In genomic region chr19:40607898-40608621, GRCh38 we compare ENCODE assay signal across 18 cellular contexts. TPM values are rescaled to one million over a fixed set of nuclear protein-coding genes. Genes with fewer than 3 reads are reported as not detected.
A peak's percentile ranks its signal among the peaks of the same experiment; 100 is the strongest.
DNase-seq lines count a peak whose midpoint lies in the region; ATAC-seq, FAIRE-seq and TF ChIP-seq lines count a peak whose summit lies in the region.
"Had no signal": no experiment of that assay in that cellular context is flagged by ENCODE, and none has a peak within 500 bp of the region (broad histone marks: within the 10 kb centered on the region; RNA-seq: fewer than 3 reads in every experiment).

No MANE protein-coding gene starts in this region.

- CTCF ChIA-PET in HCT116 (lab: Charles Lee) (interaction anchor here (1.5 kb wide), 1 partner anchor 27 kb away, joined by 5 read pairs; no protein-coding TSS in a partner anchor), HepG2 (lab: Yijun Ruan, JAX; ENCODE audit: low intra/inter-chr PET ratio, low total read pairs) (no interaction called here)

- intact Hi-C loops in HCT116 (cut with micrococcal nuclease) = loop anchor here (10.0 kb wide), 1 partner anchor 463 kb away; no protein-coding TSS in a partner anchor
- intact Hi-C loops in HepG2 (cut with micrococcal nuclease; ENCODE audit: unreplicated experiment) = no loop called here

- no peak for TF ChIP-seq RAD21 in HCT116 (IDR thresholded peaks at IDR 0.05; ENCODE audit: low read depth)
- TF ChIP-seq RAD21 in HepG2 (CRISPR knock-in tag; IDR thresholded peaks at IDR 0.05) = no peak

- no peaks in the 10 kb centered on the region for H3K9me3 Mint-ChIP-seq in CD4-positive, CD25-positive, alpha-beta regulatory T cell
- peaks cover 0 to 4% (median 0%) of the 10 kb centered on the region in 5 experiments for H3K9me3 Mint-ChIP-seq in brain
- no peaks in the 10 kb centered on the region for H3K9me3 Mint-ChIP-seq in natural killer cell treated with Interleukin-12 subunit alpha and Interleukin-12 subunit beta and Interleukin-15 and Interleukin-18, amount 100 ng/mL, for 72 hours

- no peak for DNase-seq in CD4-positive, CD25-positive, alpha-beta regulatory T cell
- DNase-seq in HCT116 (ENCODE audit: low read depth, low spot score) (no peak), HepG2 (ENCODE audit: low spot score) (no peak)
- DNase-seq in natural killer cell treated with Interleukin-12 subunit alpha and Interleukin-12 subunit beta and Interleukin-15 and Interleukin-18, amount 100 ng/mL, for 72 hours (ENCODE audit: low spot score) = no peak
- DNase-seq: activated CD8-positive, alpha-beta memory T cell treated with anti-CD3 and anti-CD28 coated beads for 24 hours; amniotic stem cell; effector CD8-positive, alpha-beta T cell; EL; foreskin melanocyte; midbrain; NCI-H1417; NCI-H524; retina had no signal

- no peaks in the 10 kb centered on the region for H4K20me1 ChIP-seq in HCT116 (ENCODE audit: insufficient read depth)
- no peaks in the 10 kb centered on the region for H4K20me1 ChIP-seq in HepG2 (ENCODE audit: insufficient read depth, low read length)

- FAIRE-seq in HepG2 (lab: Jason Lieb, UNC) = no peak
- FAIRE-seq: GM12892 had no signal

- peak overlapping the region in 2 of 3 donors; percentile 14 to 93 for H3K27ac Mint-ChIP-seq in CD4-positive, CD25-positive, alpha-beta regulatory T cell
- peak overlapping the region in 3 of 5 experiments; percentile 1 to 43 (median 15) for H3K27ac Mint-ChIP-seq in brain
- peak overlapping the region; percentile 46 to 68 for H3K27ac Mint-ChIP-seq in natural killer cell treated with Interleukin-12 subunit alpha and Interleukin-12 subunit beta and Interleukin-15 and Interleukin-18, amount 100 ng/mL, for 72 hours

- peak overlapping the region; percentile 55 to 91 (median 76) for H3K4me3 Mint-ChIP-seq in CD4-positive, CD25-positive, alpha-beta regulatory T cell
- H3K4me3 Mint-ChIP-seq in brain = peak overlapping the region in 1 of 5 experiments; percentile 7
- H3K4me3 Mint-ChIP-seq in natural killer cell treated with Interleukin-12 subunit alpha and Interleukin-12 subunit beta and Interleukin-15 and Interleukin-18, amount 100 ng/mL, for 72 hours = peak overlapping the region; percentile 74

- TF ChIP-seq POLR2A in HCT116 (IDR thresholded peaks at IDR 0.05; ENCODE audit: borderline replicate concordance, extremely low read depth, insufficient read depth, insufficient read length) (no peak), HepG2 (IDR thresholded peaks at IDR 0.05; ENCODE audit: insufficient read depth in 1 of 2, low read depth in 2 of 2, low read length in 2 of 2) (no peak)

- H3K9me3 ChIP-seq in CD4-positive, CD25-positive, alpha-beta regulatory T cell (ENCODE audit: control insufficient read depth in 2 of 2, low read length in 2 of 2) = no peaks in the 10 kb centered on the region
- H3K9me3 ChIP-seq in HCT116 (ENCODE audit: control insufficient read depth in 1 of 2, insufficient read depth in 1 of 2, low read depth in 1 of 2, low read length in 2 of 2) (no peaks in the 10 kb centered on the region), HepG2 (ENCODE audit: low read length) (no peaks in the 10 kb centered on the region)

- no peaks in the 10 kb centered on the region for H3K36me3 Mint-ChIP-seq in CD4-positive, CD25-positive, alpha-beta regulatory T cell
- peaks cover 49% of the 10 kb centered on the region for H3K36me3 Mint-ChIP-seq in brain
- no peaks in the 10 kb centered on the region for H3K36me3 Mint-ChIP-seq in natural killer cell treated with Interleukin-12 subunit alpha and Interleukin-12 subunit beta and Interleukin-15 and Interleukin-18, amount 100 ng/mL, for 72 hours

- no peaks in the 10 kb centered on the region for H3K27me3 ChIP-seq in CD4-positive, CD25-positive, alpha-beta regulatory T cell (ENCODE audit: control insufficient read depth, insufficient read depth, low read length)
- H3K27me3 ChIP-seq in HCT116 (ENCODE audit: insufficient read depth, low read length) (no peaks in the 10 kb centered on the region), HepG2 (ENCODE audit: control insufficient read depth in 1 of 2, insufficient read depth in 2 of 2, low read length in 2 of 2) (peaks cover 2 to 73% of the 10 kb centered on the region in 2 experiments)

- H3K4me2 ChIP-seq in HCT116 (ENCODE audit: low read length) (peak overlapping the region; percentile 95), HepG2 (ENCODE audit: low read depth, low read length) (no peak overlapping the region)

- 53% methylated on average over 19 of the region's 19 CpGs for WGBS in HepG2 (ENCODE audit: low lambda C conversion rate)

- peaks cover 4% of the 10 kb centered on the region; the same call in 1 of the 2 replicates for H3K79me2 ChIP-seq in HCT116 (ENCODE audit: insufficient read depth, low read length)
- H3K79me2 ChIP-seq in HepG2 (ENCODE audit: insufficient read depth, low read length) = no peaks in the 10 kb centered on the region

- in situ Hi-C loops in HepG2 (cut with HindIII; ENCODE audit: extremely low pct_ligation_motif_present, low pct_unique_long_range_greater_than_20kb) = no loop called here

- TF ChIP-seq CTCF in HCT116 (IDR thresholded peaks at IDR 0.05 in 2 of 3, conservative IDR thresholded peaks at IDR 0.05 in 1 of 3; ENCODE audit: borderline replicate concordance in 1 of 3, insufficient read depth in 1 of 3, low read depth in 2 of 3, low read length in 2 of 3) (no peak), brain (conservative IDR thresholded peaks at IDR 0.05) (no peak), HepG2 (CRISPR knock-in tag; IDR thresholded peaks at IDR 0.05) (no peak)

- no peaks in the 10 kb centered on the region for H3K36me3 ChIP-seq in CD4-positive, CD25-positive, alpha-beta regulatory T cell (ENCODE audit: control insufficient read depth, insufficient read depth, low read length)
- H3K36me3 ChIP-seq in HCT116 (ENCODE audit: control insufficient read depth in 1 of 2, insufficient read depth in 2 of 2, low read length in 2 of 2) (0 out of 4 replicates have a peak, but pooled peaks cover 3 to 9% of the 10 kb centered on the region in 2 experiments), HepG2 (replicated peaks in 1 of 2; ENCODE audit: control insufficient read depth in 1 of 2, insufficient read depth in 2 of 2, low read length in 2 of 2) (no peaks in the 10 kb centered on the region)

- RAD21 ChIA-PET in HCT116 (lab: Charles Lee; ENCODE audit: low non-redundant PET in 1 of 2, low total read pairs in 2 of 2, uncharacterized antibody in 2 of 2, unreplicated experiment in 2 of 2) = no interaction called here

- ATAC-seq in CD4-positive, CD25-positive, alpha-beta regulatory T cell (ENCODE audit: low read depth in 2 of 2) = no peak
- no peak for ATAC-seq in HCT116
- ATAC-seq in natural killer cell treated with Interleukin-12 subunit alpha and Interleukin-12 subunit beta and Interleukin-15 and Interleukin-18, amount 100 ng/mL, for 72 hours = no peak
- no peak for ATAC-seq in HG03108 (IDR thresholded peaks at IDR 0.05; ENCODE audit: unreplicated experiment)
- no peak for ATAC-seq in GM18858 (IDR thresholded peaks at IDR 0.05; ENCODE audit: unreplicated experiment)
- ATAC-seq in GM18867 (IDR thresholded peaks at IDR 0.05; ENCODE audit: unreplicated experiment) = no peak
- ATAC-seq in HepG2 = no peak

- peak overlapping the region; percentile 73; the same call in 1 of the 2 replicates for H3K9ac ChIP-seq in HCT116 (ENCODE audit: low read length)
- no peak overlapping the region for H3K9ac ChIP-seq in HepG2 (ENCODE audit: insufficient read depth, low read depth, low read length)

- POLR2A ChIA-PET in HCT116 (lab: Charles Lee) = no interaction called here
- POLR2A ChIA-PET in HepG2 (lab: Yijun Ruan, JAX) = no interaction called here

- H2AFZ ChIP-seq in HCT116 (ENCODE audit: low read depth, low read length, poor library complexity, severe bottlenecking) (no peak overlapping the region), HepG2 (ENCODE audit: low read length) (no peak overlapping the region)

- H3K9me2 ChIP-seq in HCT116 (ENCODE audit: insufficient read depth) = no peaks in the 10 kb centered on the region

- peaks cover 70% of the 10 kb centered on the region for H3K4me1 ChIP-seq in CD4-positive, CD25-positive, alpha-beta regulatory T cell (ENCODE audit: control insufficient read depth, insufficient read depth, low read length, poor library complexity, severe bottlenecking)
- peaks cover 51 to 98% of the 10 kb centered on the region in 2 experiments for H3K4me1 ChIP-seq in HCT116 (ENCODE audit: control insufficient read depth in 1 of 2, insufficient read depth in 2 of 2, low read length in 2 of 2)
- H3K4me1 ChIP-seq in HepG2 (ENCODE audit: insufficient read depth, low read length) = peaks cover 68% of the 10 kb centered on the region

- no peak overlapping the region for H3K27ac ChIP-seq in CD4-positive, CD25-positive, alpha-beta regulatory T cell (ENCODE audit: insufficient read depth, low read length, poor library complexity, severe bottlenecking)
- H3K27ac ChIP-seq in HCT116 (ENCODE audit: low read depth, low read length) (peak overlapping the region; percentile 38; the same call in 1 of the 2 replicates), HepG2 (ENCODE audit: extremely low read length, insufficient read depth, low read length) (no peak overlapping the region)

- TF ChIP-seq EP300 in HepG2 (IDR thresholded peaks at IDR 0.05; ENCODE audit: low read depth in 2 of 2, low read length in 2 of 2) = no peak
- no peak for TF ChIP-seq EP300 in HepG2 (CRISPR knock-in tag; IDR thresholded peaks at IDR 0.05; ENCODE audit: borderline replicate concordance)

- peaks cover 9 to 87% (median 33%) of the 10 kb centered on the region in 4 donors for H3K4me1 Mint-ChIP-seq in CD4-positive, CD25-positive, alpha-beta regulatory T cell
- peaks cover 54% of the 10 kb centered on the region for H3K4me1 Mint-ChIP-seq in brain
- H3K4me1 Mint-ChIP-seq in natural killer cell treated with Interleukin-12 subunit alpha and Interleukin-12 subunit beta and Interleukin-15 and Interleukin-18, amount 100 ng/mL, for 72 hours (ENCODE audit: low read depth in 2 of 2) = peaks cover 51 to 58% of the 10 kb centered on the region in 2 donors

- BruUV-seq in HCT116 (replicated peaks; lab: Mats Ljungman, UMichigan) (no TSS peak), HepG2 (replicated peaks; lab: Mats Ljungman, UMichigan) (no TSS peak)

- peaks cover 12% of the 10 kb centered on the region for H3K27me3 Mint-ChIP-seq in CD4-positive, CD25-positive, alpha-beta regulatory T cell
- peaks cover 10% of the 10 kb centered on the region for H3K27me3 Mint-ChIP-seq in brain
- no peaks in the 10 kb centered on the region for H3K27me3 Mint-ChIP-seq in natural killer cell treated with Interleukin-12 subunit alpha and Interleukin-12 subunit beta and Interleukin-15 and Interleukin-18, amount 100 ng/mL, for 72 hours

- H3K4me3 ChIP-seq in CD4-positive, CD25-positive, alpha-beta regulatory T cell (ENCODE audit: low read depth, low read length) = no peak overlapping the region
- H3K4me3 ChIP-seq in HCT116 (replicated peaks in 1 of 2; ENCODE audit: low read depth in 1 of 2, low read length in 2 of 2) (no peak overlapping the region), HepG2 (replicated peaks in 1 of 3; ENCODE audit: insufficient read depth in 1 of 3, low read depth in 2 of 3, low read length in 3 of 3) (no peak overlapping the region)

RNA-seq across cellular contexts. Expression of gene LTBP4, which starts 6.9 kb away (rescaled TPM):
- total RNA-seq in CD4-positive, CD25-positive, alpha-beta regulatory T cell = 115 TPM
- 10 to 100 TPM; 20.7 to 32.0 (median 26.7) TPM for polyA plus RNA-seq in CD4-positive, CD25-positive, alpha-beta regulatory T cell
- total RNA-seq in HCT116 (2021; ENCODE audit: unreplicated experiment) (310 TPM), HepG2 (2016; rRNA removed; fragmentation: Illumina TruSeq; extraction: Trizol) (0.45 and 0.86 TPM in 2 replicates)
- 248 and 382 TPM in 2 replicates for polyA plus RNA-seq in HCT116 (2012)
- polyA plus RNA-seq in brain (ENCODE audit: insufficient read depth, low read depth, low replicate concordance) (50.0 TPM), HepG2 (2011; rRNA removed) (2.2 and 2.3 TPM in 2 replicates)
- 10 to 100 TPM; 28.1 to 59.0 TPM for total RNA-seq in natural killer cell treated with Interleukin-12 subunit alpha and Interleukin-12 subunit beta and Interleukin-15 and Interleukin-18, amount 100 ng/mL, for 72 hours
- total RNA-seq in HepG2 (2016; cell fraction: cytosol; rRNA removed; fragmentation: Illumina TruSeq; extraction: Trizol; ENCODE audit: low read depth) = 0.97 and 1.7 TPM in 2 replicates
- total RNA-seq in HepG2 (2016; cell fraction: insoluble cytoplasmic fraction; rRNA removed; fragmentation: Illumina TruSeq; extraction: Trizol) = 0.65 and 0.95 TPM in 2 replicates
- 0.37 and 1.2 TPM in 2 replicates for total RNA-seq in HepG2 (2016; cell fraction: membrane; rRNA removed; fragmentation: Illumina TruSeq; extraction: Trizol)
- 0.81 and 1.2 TPM in 2 replicates for total RNA-seq in HepG2 (2016; cell fraction: nucleus; rRNA removed; fragmentation: Illumina TruSeq; extraction: Trizol)
- polyA plus RNA-seq in HepG2 (2011; cell fraction: cytosol; rRNA removed) = 0.73 and 1.1 TPM in 2 replicates
- 13.9 and 21.0 TPM in 2 replicates for polyA plus RNA-seq in HepG2 (2011; cell fraction: nucleus; rRNA removed)
- polyA plus RNA-seq in HepG2 (2012) = 3.8 and 4.0 TPM in 2 replicates
- polyA plus RNA-seq in HepG2 (2016; cell fraction: cytosol; fragmentation: Illumina TruSeq; extraction: Trizol; ENCODE audit: low read depth) = 0.32 TPM in 2 replicates
- 0.66 and 0.89 TPM in 2 replicates for polyA plus RNA-seq in HepG2 (2016; cell fraction: insoluble cytoplasmic fraction; fragmentation: Illumina TruSeq; extraction: Trizol; ENCODE audit: low read depth)
- polyA plus RNA-seq in HepG2 (2016; cell fraction: membrane; fragmentation: Illumina TruSeq; extraction: Trizol; ENCODE audit: low read depth) = 0.61 and 0.92 TPM in 2 replicates
- 3.8 and 5.0 TPM in 2 replicates for polyA plus RNA-seq in HepG2 (2016; cell fraction: nucleus; fragmentation: Illumina TruSeq; extraction: Trizol; ENCODE audit: insufficient read depth, low read depth)
- 2.3 and 20.6 TPM in 2 replicates for polyA minus RNA-seq in HepG2 (2011; rRNA and poly(A)+ RNA removed; ENCODE audit: low replicate concordance)
- 1.2 and 2.7 TPM in 2 replicates for polyA minus RNA-seq in HepG2 (2011; cell fraction: cytosol; rRNA and poly(A)+ RNA removed)
- 2.4 and 2.6 TPM in 2 replicates for polyA minus RNA-seq in HepG2 (2011; cell fraction: nucleus; rRNA and poly(A)+ RNA removed)

RNA-seq across cellular contexts. Expression of gene SHKBP1, which starts 31.4 kb away (rescaled TPM):
- total RNA-seq in CD4-positive, CD25-positive, alpha-beta regulatory T cell = 195 TPM
- polyA plus RNA-seq in CD4-positive, CD25-positive, alpha-beta regulatory T cell = 100 to 1,000 TPM; 120 to 172 (median 151) TPM
- total RNA-seq in HCT116 (2021; ENCODE audit: unreplicated experiment) (97.4 TPM), HepG2 (2016; rRNA removed; fragmentation: Illumina TruSeq; extraction: Trizol) (13.8 and 16.2 TPM in 2 replicates)
- 95.7 and 104 TPM in 2 replicates for polyA plus RNA-seq in HCT116 (2012)
- polyA plus RNA-seq in brain (ENCODE audit: insufficient read depth, low read depth, low replicate concordance) (57.3 TPM), HepG2 (2011; rRNA removed) (17.4 and 20.6 TPM in 2 replicates)
- total RNA-seq in natural killer cell treated with Interleukin-12 subunit alpha and Interleukin-12 subunit beta and Interleukin-15 and Interleukin-18, amount 100 ng/mL, for 72 hours = 100 to 1,000 TPM; 131 to 149 TPM
- 5.3 and 5.6 TPM in 2 replicates for total RNA-seq in HepG2 (2016; cell fraction: cytosol; rRNA removed; fragmentation: Illumina TruSeq; extraction: Trizol; ENCODE audit: low read depth)
- 13.0 and 17.7 TPM in 2 replicates for total RNA-seq in HepG2 (2016; cell fraction: insoluble cytoplasmic fraction; rRNA removed; fragmentation: Illumina TruSeq; extraction: Trizol)
- total RNA-seq in HepG2 (2016; cell fraction: membrane; rRNA removed; fragmentation: Illumina TruSeq; extraction: Trizol) = 7.8 and 10.7 TPM in 2 replicates
- 13.0 and 13.3 TPM in 2 replicates for total RNA-seq in HepG2 (2016; cell fraction: nucleus; rRNA removed; fragmentation: Illumina TruSeq; extraction: Trizol)
- polyA plus RNA-seq in HepG2 (2011; cell fraction: cytosol; rRNA removed) = 13.3 and 18.5 TPM in 2 replicates
- polyA plus RNA-seq in HepG2 (2011; cell fraction: nucleus; rRNA removed) = 67.9 and 84.5 TPM in 2 replicates
- polyA plus RNA-seq in HepG2 (2012) = 15.6 and 36.6 TPM in 2 replicates
- polyA plus RNA-seq in HepG2 (2016; cell fraction: cytosol; fragmentation: Illumina TruSeq; extraction: Trizol; ENCODE audit: low read depth) = 7.9 and 8.8 TPM in 2 replicates
- 20.3 and 25.0 TPM in 2 replicates for polyA plus RNA-seq in HepG2 (2016; cell fraction: insoluble cytoplasmic fraction; fragmentation: Illumina TruSeq; extraction: Trizol; ENCODE audit: low read depth)
- 14.5 and 16.5 TPM in 2 replicates for polyA plus RNA-seq in HepG2 (2016; cell fraction: membrane; fragmentation: Illumina TruSeq; extraction: Trizol; ENCODE audit: low read depth)
- polyA plus RNA-seq in HepG2 (2016; cell fraction: nucleus; fragmentation: Illumina TruSeq; extraction: Trizol; ENCODE audit: insufficient read depth, low read depth) = 34.3 and 43.8 TPM in 2 replicates
- 46.9 and 53.5 TPM in 2 replicates for polyA minus RNA-seq in HepG2 (2011; rRNA and poly(A)+ RNA removed; ENCODE audit: low replicate concordance)
- polyA minus RNA-seq in HepG2 (2011; cell fraction: cytosol; rRNA and poly(A)+ RNA removed) = 25.8 and 30.2 TPM in 2 replicates
- 15.2 and 18.8 TPM in 2 replicates for polyA minus RNA-seq in HepG2 (2011; cell fraction: nucleus; rRNA and poly(A)+ RNA removed)

Comparison
In these comparisons a context has a peak if more than half of its experiments do, and no peak if none do; other contexts are left out.
1. RNA of gene LTBP4, which starts 6.9 kb away (total RNA-seq): 310 TPM in HCT116 (single experiment), 115 TPM in CD4-positive, CD25-positive, alpha-beta regulatory T cell (single experiment) and 28.1 to 59.0 TPM in natural killer cell treated with Interleukin-12 subunit alpha and Interleukin-12 subunit beta and Interleukin-15 and Interleukin-18, amount 100 ng/mL, for 72 hours; 0.37 to 1.7 TPM in HepG2; every median in the first group is over 10 times any median in the second.
2. Peak in every context shown above with its lines, with median percentiles within 50 percentile points of each other: H3K27ac Mint-ChIP-seq.